ENCODE assay signal across 19 cellular contexts in genomic region chr2:545711-546650, GRCh38.
"Had no signal": no experiment of that assay in that cellular context is flagged by ENCODE, and none has a peak within 500 bp of the region (broad histone marks: within the 10 kb centered on the region; RNA-seq: fewer than 3 reads in every experiment).

No MANE protein-coding gene starts in this region.

- FAIRE-seq: endometrium, frontal cortex, kidney, TTC549, urothelium cell line had no signal

- H3K4me1 ChIP-seq: left lung had no signal

- H3K27me3 ChIP-seq: brain microvascular endothelial cell had no signal

- H3K36me3 ChIP-seq: brain microvascular endothelial cell, left lung, thoracic aorta had no signal

- H3K9me3 Mint-ChIP-seq: activated naive CD4-positive, alpha-beta T cell treated with anti-CD3 and anti-CD28 coated beads for 36 hours; activated T-cell treated with anti-CD3 and anti-CD28 coated beads, Interleukin-2, amount 50 U/mL, for 24 hours; neural crest cell; stimulated activated effector memory CD8-positive, alpha-beta T cell treated with anti-CD3 and anti-CD28 coated beads, Interleukin-12 subunit alpha, Interleukin-12 subunit beta, amount 100 ng/mL, for 72 hours; T-helper 2 cell treated with Interferon-gamma antibody and Interleukin-4, amounts not matched to agents 5 μg/mL and 100 μg/mL, for 36 hours had no signal

- H3K4me3 Mint-ChIP-seq: activated CD8-positive, alpha-beta T cell treated with anti-CD3 and anti-CD28 coated beads, Interleukin-2, amount 10 ng/mL, durations not matched to agents 7 days and 5 days; activated naive CD4-positive, alpha-beta T cell treated with anti-CD3 and anti-CD28 coated beads for 36 hours; activated T-cell treated with anti-CD3 and anti-CD28 coated beads, Interleukin-2, amount 50 U/mL, for 24 hours; neural crest cell; stimulated activated effector memory CD8-positive, alpha-beta T cell treated with anti-CD3 and anti-CD28 coated beads, Interleukin-12 subunit alpha, Interleukin-12 subunit beta, amount 100 ng/mL, for 72 hours; T-helper 2 cell treated with Interferon-gamma antibody and Interleukin-4, amounts not matched to agents 5 μg/mL and 100 μg/mL, for 36 hours had no signal

- H3K27ac ChIP-seq: brain microvascular endothelial cell, left lung, thoracic aorta had no signal

- H3K36me3 Mint-ChIP-seq: stimulated activated effector memory CD8-positive, alpha-beta T cell treated with anti-CD3 and anti-CD28 coated beads, Interleukin-12 subunit alpha, Interleukin-12 subunit beta, amount 100 ng/mL, for 72 hours had no signal

- H3K4me3 ChIP-seq: left lung, smooth muscle cell, thoracic aorta had no signal

- ATAC-seq: activated CD8-positive, alpha-beta T cell treated with anti-CD3 and anti-CD28 coated beads, Interleukin-2, amount 10 ng/mL, durations not matched to agents 7 days and 5 days; left lung; sciatic nerve; stimulated activated effector memory CD8-positive, alpha-beta T cell treated with anti-CD3 and anti-CD28 coated beads, Interleukin-12 subunit alpha, Interleukin-12 subunit beta, amount 100 ng/mL, for 72 hours had no signal

- DNase-seq: activated CD8-positive, alpha-beta T cell treated with anti-CD3 and anti-CD28 coated beads, Interleukin-2, amount 10 ng/mL, durations not matched to agents 7 days and 5 days; activated naive CD4-positive, alpha-beta T cell treated with anti-CD3 and anti-CD28 coated beads for 36 hours; activated T-cell treated with anti-CD3 and anti-CD28 coated beads, Interleukin-2, amount 50 U/mL, for 24 hours; brain microvascular endothelial cell; cortex of kidney; erythroblast; kidney; left lung; stimulated activated CD4-positive, alpha-beta T cell treated with anti-CD3 and anti-CD28 coated beads, Interleukin-4, amount 100 ng/mL, for 1 hour had no signal

- H3K4me2 ChIP-seq: smooth muscle cell had no signal

- H3K4me1 Mint-ChIP-seq: stimulated activated effector memory CD8-positive, alpha-beta T cell treated with anti-CD3 and anti-CD28 coated beads, Interleukin-12 subunit alpha, Interleukin-12 subunit beta, amount 100 ng/mL, for 72 hours had no signal

- H3K27ac Mint-ChIP-seq: activated CD8-positive, alpha-beta T cell treated with anti-CD3 and anti-CD28 coated beads, Interleukin-2, amount 10 ng/mL, durations not matched to agents 7 days and 5 days; activated naive CD4-positive, alpha-beta T cell treated with anti-CD3 and anti-CD28 coated beads for 36 hours; activated T-cell treated with anti-CD3 and anti-CD28 coated beads, Interleukin-2, amount 50 U/mL, for 24 hours; stimulated activated effector memory CD8-positive, alpha-beta T cell treated with anti-CD3 and anti-CD28 coated beads, Interleukin-12 subunit alpha, Interleukin-12 subunit beta, amount 100 ng/mL, for 72 hours; T-helper 2 cell treated with Interferon-gamma antibody and Interleukin-4, amounts not matched to agents 5 μg/mL and 100 μg/mL, for 36 hours had no signal

- H3K9me3 ChIP-seq: left lung, thoracic aorta had no signal
